1 cellular context compared by ENCODE assay signal in genomic region chr17:48616719-48617514, GRCh38.
TF ChIP-seq lines count a peak whose summit lies in the region.

No MANE protein-coding gene starts in this region.

TF ChIP-seq in H1, 55 proteins besides CTCF, POLR2A, EP300 and RAD21:
- TF ChIP-seq RNF2 (IDR thresholded peaks at IDR 0.05; ENCODE audit: borderline replicate concordance, low read depth, low read length, missing control alignments, poor library complexity, severe bottlenecking) (peak; percentile 50), SP2 (IDR thresholded peaks at IDR 0.05; ENCODE audit: low read length) (no peak), SIN3A (conservative IDR thresholded peaks at IDR 0.05 in 1 of 2, IDR thresholded peaks at IDR 0.05 in 1 of 2; ENCODE audit: low read depth in 1 of 2, low read length in 2 of 2) (no peak), EZH2 (IDR thresholded peaks at IDR 0.05; ENCODE audit: low read depth, low read length, severe bottlenecking) (peak; percentile 57), SUZ12 (IDR thresholded peaks at IDR 0.05; ENCODE audit: low read length) (peak; percentile 67)
